ENCODE assay signal across 19 cellular contexts in genomic region chr1:80535446-80535845, GRCh38.
DNase-seq lines count a peak whose midpoint lies in the region; ATAC-seq, FAIRE-seq and TF ChIP-seq lines count a peak whose summit lies in the region.
"Had no signal": no experiment of that assay in that cellular context is flagged by ENCODE, and none has a peak within 500 bp of the region (broad histone marks: within the 10 kb centered on the region; RNA-seq: fewer than 3 reads in every experiment).

No MANE protein-coding gene starts in this region.

- H3K9ac ChIP-seq in HCT116 (ENCODE audit: low read length), result no peak overlapping the region
- H3K9ac ChIP-seq in astrocyte (ENCODE audit: low read length), result no peak overlapping the region
- no peak overlapping the region for H3K9ac ChIP-seq in smooth muscle cell (ENCODE audit: low read depth)

- CTCF ChIA-PET in HCT116 (lab: Charles Lee), result no interaction called here

- H3K9me3 Mint-ChIP-seq in astrocyte (ENCODE audit: unreplicated experiment), result no peaks in the 10 kb centered on the region

- no peaks in the 10 kb centered on the region for H3K36me3 Mint-ChIP-seq in astrocyte (ENCODE audit: low read depth, unreplicated experiment)
- H3K36me3 Mint-ChIP-seq: CD8-positive, alpha-beta T cell had no signal

- FAIRE-seq in astrocyte (lab: Jason Lieb, UNC) (no peak), GM12891 (lab: Jason Lieb, UNC) (no peak)
- FAIRE-seq: GM12892, H1, HTR-8/SVneo had no signal

- H3K4me2 ChIP-seq in HCT116 (ENCODE audit: low read length) (peak overlapping the region; percentile 53), astrocyte (ENCODE audit: low read length) (peak overlapping the region; percentile 28), smooth muscle cell (peak overlapping the region; percentile 65)

- H2AFZ ChIP-seq in HCT116 (ENCODE audit: low read depth, low read length, poor library complexity, severe bottlenecking) (peak overlapping the region; percentile 5), astrocyte (ENCODE audit: low read depth, low read length) (no peak overlapping the region), smooth muscle cell (ENCODE audit: low read depth) (peak overlapping the region; percentile 17)

- peaks cover 4% of the 10 kb centered on the region for H3F3A ChIP-seq in smooth muscle cell (ENCODE audit: low read depth)

- TF ChIP-seq RAD21 in HCT116 (IDR thresholded peaks at IDR 0.05; ENCODE audit: low read depth), result no peak

- TF ChIP-seq CTCF in HCT116 (IDR thresholded peaks at IDR 0.05 in 2 of 3, conservative IDR thresholded peaks at IDR 0.05 in 1 of 3; ENCODE audit: borderline replicate concordance in 1 of 3, insufficient read depth in 1 of 3, low read depth in 2 of 3, low read length in 2 of 3), result no peak
- TF ChIP-seq CTCF in astrocyte (IDR thresholded peaks at IDR 0.05; ENCODE audit: insufficient read depth, low read depth, low read length), result no peak
- TF ChIP-seq CTCF in smooth muscle cell (IDR thresholded peaks at IDR 0.05; ENCODE audit: borderline replicate concordance, insufficient read depth, poor library complexity, severe bottlenecking), result no peak

- 57% methylated on average over 2 of the region's 2 CpGs for WGBS in smooth muscle cell (ENCODE audit: low lambda C conversion rate)

- no peaks in the 10 kb centered on the region for H3K27me3 Mint-ChIP-seq in astrocyte (ENCODE audit: low read depth, unreplicated experiment)

- intact Hi-C loops in HCT116 (cut with micrococcal nuclease), result no loop called here
- intact Hi-C loops in sciatic nerve (cut with DNase I), result no loop called here

- peak; percentile 21 for ATAC-seq in HCT116
- ATAC-seq in sciatic nerve, result no peak
- ATAC-seq: CD8-positive, alpha-beta T cell had no signal

- H3K9me3 ChIP-seq in HCT116 (ENCODE audit: control insufficient read depth in 1 of 2, insufficient read depth in 1 of 2, low read depth in 1 of 2, low read length in 2 of 2), result no peaks in the 10 kb centered on the region
- no peaks in the 10 kb centered on the region for H3K9me3 ChIP-seq in astrocyte (ENCODE audit: insufficient read depth, low read depth, low read length)
- no peaks in the 10 kb centered on the region for H3K9me3 ChIP-seq in smooth muscle cell (replicated peaks; ENCODE audit: low read depth)

- RAD21 ChIA-PET in HCT116 (lab: Charles Lee; ENCODE audit: low non-redundant PET in 1 of 2, low total read pairs in 2 of 2, uncharacterized antibody in 2 of 2, unreplicated experiment in 2 of 2), result no interaction called here

- H3K4me3 Mint-ChIP-seq in astrocyte (ENCODE audit: unreplicated experiment), result peak overlapping the region; percentile 83
- H3K4me3 Mint-ChIP-seq: CD8-positive, alpha-beta T cell; HFFc6 had no signal

- H3K36me3 ChIP-seq in HCT116 (ENCODE audit: control insufficient read depth in 1 of 2, insufficient read depth in 2 of 2, low read length in 2 of 2) (no peaks in the 10 kb centered on the region), astrocyte (ENCODE audit: insufficient read depth, low read length) (no peaks in the 10 kb centered on the region), smooth muscle cell (ENCODE audit: low read depth) (no peaks in the 10 kb centered on the region)

- H4K20me1 ChIP-seq in HCT116 (ENCODE audit: insufficient read depth) (no peaks in the 10 kb centered on the region), astrocyte (ENCODE audit: insufficient read depth, low read length) (no peaks in the 10 kb centered on the region), smooth muscle cell (ENCODE audit: low read depth) (no peaks in the 10 kb centered on the region)

- POLR2A ChIA-PET in HCT116 (lab: Charles Lee), result no interaction called here

- H3K4me3 ChIP-seq in HCT116 (replicated peaks in 1 of 2; ENCODE audit: low read depth in 1 of 2, low read length in 2 of 2), result 0 out of 4 replicates have a peak overlapping the region, but pooled peaks of 1 of the 2 experiments have one; percentile 7
- no peak overlapping the region for H3K4me3 ChIP-seq in astrocyte (ENCODE audit: insufficient read depth, low read depth, low read length)
- peak overlapping the region; percentile 2 for H3K4me3 ChIP-seq in smooth muscle cell

- peaks cover 42% of the 10 kb centered on the region for H3K4me1 Mint-ChIP-seq in astrocyte (ENCODE audit: low read depth, unreplicated experiment)

- no peaks in the 10 kb centered on the region for H3K9me2 ChIP-seq in HCT116 (ENCODE audit: insufficient read depth)

- H3K27ac Mint-ChIP-seq in astrocyte (ENCODE audit: unreplicated experiment), result peak overlapping the region; percentile 91
- H3K27ac Mint-ChIP-seq: CD8-positive, alpha-beta T cell; HFFc6 had no signal

- DNase-seq in HCT116 (ENCODE audit: low read depth, low spot score) (no peak), astrocyte (ENCODE audit: low read depth) (no peak), kidney glomerular epithelial cell (lab: John Stamatoyannopoulos, UW) (peak; percentile 73), smooth muscle cell (lab: John Stamatoyannopoulos, UW; ENCODE audit: unreplicated experiment) (no peak), sciatic nerve (ENCODE audit: low spot score) (no peak), GM12891 (ENCODE audit: insufficient read length, low spot score) (no peak), DMS 273 treated with DMSO at 0.1 percent for 48 hours (lab: John Stamatoyannopoulos, UW) (no peak)
- no peak for DNase-seq in activated naive CD4-positive, alpha-beta T cell treated with anti-CD3 and anti-CD28 coated beads, Interleukin-2, amount 50 U/mL, for 16 hours
- DNase-seq: CD8-positive, alpha-beta T cell; GF-D8; HFFc6; NCI-H1930; NCI-H526 treated with DMSO at 0.1 percent for 48 hours; RPMI8226; SIG-M5 had no signal

- H3K79me2 ChIP-seq in HCT116 (ENCODE audit: insufficient read depth, low read length) (no peaks in the 10 kb centered on the region), astrocyte (ENCODE audit: insufficient read depth, low read length) (no peaks in the 10 kb centered on the region), smooth muscle cell (ENCODE audit: low read depth) (no peaks in the 10 kb centered on the region)

- BruUV-seq in HCT116 (replicated peaks; lab: Mats Ljungman, UMichigan), result no TSS peak

- H3K27ac ChIP-seq in HCT116 (ENCODE audit: low read depth, low read length), result peak overlapping the region; percentile 47
- H3K27ac ChIP-seq in astrocyte (ENCODE audit: low read depth, low read length), result peak overlapping the region; percentile 8
- H3K27ac ChIP-seq in smooth muscle cell (ENCODE audit: low read depth), result peak overlapping the region; percentile 48
- H3K27ac ChIP-seq: HL-60 had no signal

- TF ChIP-seq POLR2A in HCT116 (IDR thresholded peaks at IDR 0.05; ENCODE audit: borderline replicate concordance, extremely low read depth, insufficient read depth, insufficient read length) (no peak), GM12891 (IDR thresholded peaks at IDR 0.05; ENCODE audit: low read depth, low read length) (no peak)

- H3K27me3 ChIP-seq in HCT116 (ENCODE audit: insufficient read depth, low read length), result no peaks in the 10 kb centered on the region
- H3K27me3 ChIP-seq in astrocyte (ENCODE audit: insufficient read depth, low read length), result no peaks in the 10 kb centered on the region
- H3K27me3 ChIP-seq in smooth muscle cell (ENCODE audit: low read depth), result no peaks in the 10 kb centered on the region

- H3K4me1 ChIP-seq in HCT116 (ENCODE audit: control insufficient read depth in 1 of 2, insufficient read depth in 2 of 2, low read length in 2 of 2) (peaks cover 15 to 47% of the 10 kb centered on the region in 2 experiments; a peak in 2 of 4 replicates), astrocyte (ENCODE audit: insufficient read depth, low read length) (no peaks in the 10 kb centered on the region), smooth muscle cell (ENCODE audit: low read depth) (peaks cover 44% of the 10 kb centered on the region)

TF ChIP-seq in HCT116, 20 proteins besides CTCF, POLR2A, EP300 and RAD21 (continues in another document):
- TF ChIP-seq TCF7L2 (IDR thresholded peaks at IDR 0.05; ENCODE audit: borderline replicate concordance, extremely low read depth, insufficient read depth, insufficient read length), result no peak
- TF ChIP-seq FOSL1 (IDR thresholded peaks at IDR 0.05; ENCODE audit: low read depth), result no peak
- TF ChIP-seq SIN3A (IDR thresholded peaks at IDR 0.05; ENCODE audit: low read depth), result no peak
- TF ChIP-seq JUND (IDR thresholded peaks at IDR 0.05), result no peak
- no peak for TF ChIP-seq SRF (IDR thresholded peaks at IDR 0.05; ENCODE audit: low read depth)
- no peak for TF ChIP-seq MAX (IDR thresholded peaks at IDR 0.05)
- TF ChIP-seq SP1 (IDR thresholded peaks at IDR 0.05; ENCODE audit: low read depth), result no peak
- no peak for TF ChIP-seq ZNF274 (IDR thresholded peaks at IDR 0.05; ENCODE audit: low read depth, low read length)
- no peak for TF ChIP-seq POLR2AphosphoS5 (IDR thresholded peaks at IDR 0.05; ENCODE audit: low read depth, low read length)
- no peak for TF ChIP-seq EGR1 (IDR thresholded peaks at IDR 0.05; ENCODE audit: low read depth)
- no peak for TF ChIP-seq EZH2 (IDR thresholded peaks at IDR 0.05)

TF ChIP-seq in GM12891, 5 proteins besides CTCF, POLR2A, EP300 and RAD21:
- TF ChIP-seq SPI1 (IDR thresholded peaks at IDR 0.05; ENCODE audit: low read depth, low read length) (no peak), PAX5 (IDR thresholded peaks at IDR 0.05; ENCODE audit: insufficient read depth, low read length, severe bottlenecking) (no peak), POU2F2 (IDR thresholded peaks at IDR 0.05; ENCODE audit: low read depth, low read length) (no peak), TAF1 (IDR thresholded peaks at IDR 0.05; ENCODE audit: low read depth, low read length) (no peak), POLR2AphosphoS5 (IDR thresholded peaks at IDR 0.05; ENCODE audit: low read depth, low read length) (no peak)
